In the genomic region with DNA sequence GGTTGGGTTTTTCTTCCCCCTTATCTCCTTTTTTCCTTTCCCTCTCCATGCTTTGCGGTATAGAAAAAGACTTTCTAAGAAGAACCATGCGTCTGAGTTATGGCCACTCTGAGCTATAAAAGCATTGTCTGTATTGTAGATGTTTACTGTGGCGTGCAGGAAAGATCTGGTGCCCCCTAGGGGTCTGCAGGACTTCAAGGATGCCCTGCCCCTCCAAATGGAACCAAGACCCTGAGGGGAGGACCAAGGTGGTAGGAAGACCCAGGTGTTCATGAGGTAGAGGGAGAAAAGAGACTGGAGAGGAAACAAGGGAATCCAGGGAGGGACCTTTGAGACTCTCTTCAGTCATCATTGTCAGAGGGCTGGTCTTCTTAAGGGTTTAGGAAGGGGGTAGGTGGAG, we compare ENCODE assay signal across 24 cellular contexts.
DNase-seq lines count a peak whose midpoint lies in the region; ATAC-seq, FAIRE-seq and TF ChIP-seq lines count a peak whose summit lies in the region.
"Had no signal": no experiment of that assay in that cellular context is flagged by ENCODE, and none has a peak within 500 bp of the region (broad histone marks: within the 10 kb centered on the region; RNA-seq: fewer than 3 reads in every experiment).

No MANE protein-coding gene starts in this region.

- H4K5ac ChIP-seq in H9 (ENCODE audit: insufficient read length, low read depth, low read length): no peak overlapping the region

- H2BK5ac ChIP-seq in H9 (ENCODE audit: insufficient read length, low read length) (no peak overlapping the region), trophoblast cell (ENCODE audit: low read depth, low read length, poor library complexity) (no peak overlapping the region)

- no peaks in the 10 kb centered on the region for H3K36me3 ChIP-seq in DND-41 (ENCODE audit: insufficient read depth, low read length)
- H3K36me3 ChIP-seq in trophoblast cell (ENCODE audit: control insufficient read depth in 1 of 2, insufficient read depth in 2 of 2, low read length in 2 of 2): no peaks in the 10 kb centered on the region
- H3K36me3 ChIP-seq: BLaER1 treated with 17β-estradiol and CSF1 and Interleukin-3, amounts not matched to agents 10 nM and 100 nM; Peyer's patch; SJCRH30 had no signal

- no peak overlapping the region for H2BK20ac ChIP-seq in H9 (ENCODE audit: low read depth, low read length, poor library complexity, severe bottlenecking)

- H3K27me3 Mint-ChIP-seq in H9 (ENCODE audit: low read depth) (no peaks in the 10 kb centered on the region; the same call in 1 of the 2 replicates), immature natural killer cell (ENCODE audit: low read depth in 3 of 3) (peaks cover 0 to 13% (median 10%) of the 10 kb centered on the region in 3 donors)

- H3K79me1 ChIP-seq in H9 (ENCODE audit: insufficient read depth, low read depth, low read length, poor library complexity, severe bottlenecking): no peaks in the 10 kb centered on the region
- peaks cover 3% of the 10 kb centered on the region for H3K79me1 ChIP-seq in trophoblast cell (ENCODE audit: low read length)

- H3K23ac ChIP-seq in H9 (ENCODE audit: insufficient read length, low read depth, low read length): no peak overlapping the region
- H3K23ac ChIP-seq in trophoblast cell (ENCODE audit: low read length): no peak overlapping the region

- no peak overlapping the region for H3K56ac ChIP-seq in H9 (ENCODE audit: insufficient read length, low read depth, low read length)

- FAIRE-seq in urothelium cell line (lab: Jason Lieb, UNC): no peak
- FAIRE-seq: GM12878 had no signal

- H3K27ac Mint-ChIP-seq in H9 (no peak overlapping the region), immature natural killer cell (no peak overlapping the region)
- H3K27ac Mint-ChIP-seq: CD8-positive, alpha-beta memory T cell had no signal

- H3K27me3 ChIP-seq in DND-41 (ENCODE audit: insufficient read depth, low read length, poor library complexity) (no peaks in the 10 kb centered on the region), H9 (ENCODE audit: insufficient read depth, low read length) (no peaks in the 10 kb centered on the region), trophoblast cell (ENCODE audit: insufficient read depth, low read length) (no peaks in the 10 kb centered on the region)
- H3K27me3 ChIP-seq: Peyer's patch, SJCRH30 had no signal

- DNase-seq in DND-41 (no peak), H9 (no peak), SK-MEL-5 (ENCODE audit: low read depth, low spot score) (peak; percentile 3), trophoblast cell (no peak), urothelium cell line (ENCODE audit: low spot score) (no peak), immature natural killer cell (no peak), NCI-H82 treated with DMSO at 0.1 percent for 48 hours (lab: John Stamatoyannopoulos, UW; ENCODE audit: unreplicated experiment) (no peak)
- DNase-seq: ACHN; Calu3; CD8-positive, alpha-beta memory T cell; EL; GF-D8; GM23248; MM.1S; NCI-H1092; NCI-H1436; NCI-H1930; NCI-H69; Peyer's patch; SJCRH30; T-helper 1 cell had no signal

- H4K12ac ChIP-seq in trophoblast cell (ENCODE audit: low read depth, low read length): no peak overlapping the region

- H2AK5ac ChIP-seq in H9 (ENCODE audit: insufficient read length, low read length) (no peak overlapping the region), trophoblast cell (ENCODE audit: low read length) (no peak overlapping the region)

- H4K20me1 ChIP-seq in DND-41 (ENCODE audit: insufficient read depth, low read length): no peaks in the 10 kb centered on the region
- H4K20me1 ChIP-seq in H9 (ENCODE audit: control insufficient read depth, insufficient read depth, insufficient read length): no peaks in the 10 kb centered on the region
- H4K20me1 ChIP-seq: BLaER1 treated with 17β-estradiol and CSF1 and Interleukin-3, amounts not matched to agents 10 nM and 100 nM had no signal

- H3K9ac ChIP-seq in DND-41 (ENCODE audit: low read depth, low read length) (no peak overlapping the region), H9 (ENCODE audit: extremely low read depth, insufficient read length, low read length) (no peak overlapping the region), trophoblast cell (ENCODE audit: low read length) (no peak overlapping the region)
- H3K9ac ChIP-seq: BLaER1 treated with 17β-estradiol and CSF1 and Interleukin-3, amounts not matched to agents 10 nM and 100 nM; GM23248 had no signal

- H3K36me3 Mint-ChIP-seq in H9 (ENCODE audit: insufficient read depth in 1 of 3, low read depth in 3 of 3) (peaks cover 0 to 4% (median 0%) of the 10 kb centered on the region in 3 experiments; a peak in 2 of 7 replicates), immature natural killer cell (peaks cover 0 to 4% (median 0%) of the 10 kb centered on the region in 3 donors)
- H3K36me3 Mint-ChIP-seq: CD8-positive, alpha-beta memory T cell had no signal

- no peak overlapping the region for H4K91ac ChIP-seq in H9 (ENCODE audit: insufficient read length, low read depth, low read length)
- no peak overlapping the region for H4K91ac ChIP-seq in trophoblast cell (ENCODE audit: low read depth, low read length)

- H3K4me2 ChIP-seq in DND-41 (ENCODE audit: insufficient read depth, low read length): no peak overlapping the region
- no peak overlapping the region for H3K4me2 ChIP-seq in H9 (ENCODE audit: insufficient read depth, insufficient read length, low read length)
- no peak overlapping the region for H3K4me2 ChIP-seq in trophoblast cell (ENCODE audit: low read length)

- H2AFZ ChIP-seq in DND-41 (ENCODE audit: low read depth, low read length) (no peak overlapping the region), H9 (ENCODE audit: low read length) (no peak overlapping the region), trophoblast cell (ENCODE audit: insufficient read depth, low read length, poor library complexity) (no peak overlapping the region)
- H2AFZ ChIP-seq: GM23248 had no signal

- H3K4me1 Mint-ChIP-seq in H9 (peaks cover 16 to 18% of the 10 kb centered on the region in 2 experiments), immature natural killer cell (no peaks in the 10 kb centered on the region)
- H3K4me1 Mint-ChIP-seq: CD8-positive, alpha-beta memory T cell had no signal

- H2BK120ac ChIP-seq in H9 (ENCODE audit: low read depth, low read length, poor library complexity, severe bottlenecking): no peak overlapping the region
- H2BK120ac ChIP-seq in trophoblast cell (ENCODE audit: insufficient read depth, low read length, poor library complexity): no peak overlapping the region

- in situ Hi-C loops in SK-MEL-5 (cut with HindIII; ENCODE audit: low pct_unique_long_range_greater_than_20kb, low sequenced_read_pairs): no loop called here

- H2BK12ac ChIP-seq in H9 (ENCODE audit: insufficient read length, low read depth, low read length): no peak overlapping the region
- peak overlapping the region; percentile 2 for H2BK12ac ChIP-seq in trophoblast cell (ENCODE audit: low read length)

- H3K4me3 Mint-ChIP-seq in H9 (no peak overlapping the region), immature natural killer cell (no peak overlapping the region)
- H3K4me3 Mint-ChIP-seq: CD8-positive, alpha-beta memory T cell had no signal

- H3K4me1 ChIP-seq in DND-41 (ENCODE audit: insufficient read depth, low read length): no peaks in the 10 kb centered on the region
- H3K4me1 ChIP-seq in H9 (ENCODE audit: insufficient read depth, low read length): no peaks in the 10 kb centered on the region
- H3K4me1 ChIP-seq in trophoblast cell (ENCODE audit: control insufficient read depth in 1 of 2, insufficient read depth in 2 of 2, low read length in 2 of 2): peaks cover 0 to 2% of the 10 kb centered on the region in 2 experiments
- H3K4me1 ChIP-seq: Peyer's patch, SJCRH30 had no signal

- no peak overlapping the region for H3K4me3 ChIP-seq in DND-41 (ENCODE audit: low read depth in 1 of 2, low read length in 2 of 2)
- no peak overlapping the region for H3K4me3 ChIP-seq in trophoblast cell (ENCODE audit: low read depth, low read length)
- H3K4me3 ChIP-seq: BLaER1 treated with 17β-estradiol and CSF1 and Interleukin-3, amounts not matched to agents 10 nM and 100 nM; GM12878; GM23248; Peyer's patch; SJCRH30 had no signal

- H3K23me2 ChIP-seq in H9 (ENCODE audit: insufficient read length, low read depth, low read length, poor library complexity, severe bottlenecking): no peaks in the 10 kb centered on the region

- no CpG with 5 or more reads among the region's 3 CpGs for WGBS in H9 (ENCODE audit: extremely low coverage, insufficient read length, low lambda C conversion rate)
- no CpG with 5 or more reads among the region's 3 CpGs for WGBS in trophoblast cell (ENCODE audit: extremely low coverage, insufficient coverage, insufficient read length)

- H3K9me3 ChIP-seq in DND-41 (ENCODE audit: insufficient read depth, low read length, severe bottlenecking): no peaks in the 10 kb centered on the region
- no peaks in the 10 kb centered on the region for H3K9me3 ChIP-seq in H9 (ENCODE audit: control insufficient read depth, low read depth, low read length)
- no peaks in the 10 kb centered on the region for H3K9me3 ChIP-seq in trophoblast cell (ENCODE audit: insufficient read depth, low read depth, low read length)
- H3K9me3 ChIP-seq: Peyer's patch, SJCRH30 had no signal

- ATAC-seq in DND-41 (ENCODE audit: insufficient read depth, low read depth): no peak
- ATAC-seq: GM12878, HCT116 had no signal

- peak; percentile 16 for TF ChIP-seq CTCF in DND-41 (IDR thresholded peaks at IDR 0.05; ENCODE audit: borderline replicate concordance, extremely low read depth, low read length, poor library complexity, severe bottlenecking)
- TF ChIP-seq CTCF in H9 (conservative IDR thresholded peaks at IDR 0.05): peak; percentile 38; the same call in 2 of the 3 replicates

- no peak overlapping the region for H2BK15ac ChIP-seq in H9 (ENCODE audit: low read depth, low read length)

- H4K8ac ChIP-seq in H9 (replicated peaks; ENCODE audit: insufficient read length, low read depth, low read length) (no peak overlapping the region), trophoblast cell (ENCODE audit: low read depth, low read length) (no peak overlapping the region)

- no peak overlapping the region for H3K18ac ChIP-seq in H9 (ENCODE audit: insufficient read length, low read depth, low read length)
- no peak overlapping the region for H3K18ac ChIP-seq in trophoblast cell (ENCODE audit: low read length)

- H3K4ac ChIP-seq in H9 (ENCODE audit: low read depth, low read length) (no peak overlapping the region), trophoblast cell (ENCODE audit: low read depth, low read length) (no peak overlapping the region)

- no peak overlapping the region for H3K14ac ChIP-seq in H9 (ENCODE audit: insufficient read depth, low read length)
- no peak overlapping the region for H3K14ac ChIP-seq in trophoblast cell (ENCODE audit: low read length)

- H3K27ac ChIP-seq in DND-41 (ENCODE audit: low read length): no peak overlapping the region
- H3K27ac ChIP-seq in H9 (ENCODE audit: insufficient read length, low read depth, low read length): no peak overlapping the region
- H3K27ac ChIP-seq in trophoblast cell (ENCODE audit: low read depth, low read length): no peak overlapping the region
- H3K27ac ChIP-seq: BLaER1 treated with 17β-estradiol and CSF1 and Interleukin-3, amounts not matched to agents 10 nM and 100 nM; GM23248; Peyer's patch; SJCRH30 had no signal

- H3K79me2 ChIP-seq in DND-41 (ENCODE audit: insufficient read depth, low read length) (no peaks in the 10 kb centered on the region), H9 (ENCODE audit: insufficient read depth, low read length) (no peaks in the 10 kb centered on the region), trophoblast cell (ENCODE audit: control insufficient read depth, insufficient read depth, low read length, poor library complexity) (no peaks in the 10 kb centered on the region)

- H3T11ph ChIP-seq in H9 (ENCODE audit: low read length): no peak overlapping the region

- H3K9me3 Mint-ChIP-seq in H9 (no peaks in the 10 kb centered on the region; a peak in 3 of 5 replicates), immature natural killer cell (peaks cover 0 to 2% (median 0%) of the 10 kb centered on the region in 6 donors)
- H3K9me3 Mint-ChIP-seq: CD8-positive, alpha-beta memory T cell had no signal
